ENCODE assay signal across 1 cellular context in the genomic region with DNA sequence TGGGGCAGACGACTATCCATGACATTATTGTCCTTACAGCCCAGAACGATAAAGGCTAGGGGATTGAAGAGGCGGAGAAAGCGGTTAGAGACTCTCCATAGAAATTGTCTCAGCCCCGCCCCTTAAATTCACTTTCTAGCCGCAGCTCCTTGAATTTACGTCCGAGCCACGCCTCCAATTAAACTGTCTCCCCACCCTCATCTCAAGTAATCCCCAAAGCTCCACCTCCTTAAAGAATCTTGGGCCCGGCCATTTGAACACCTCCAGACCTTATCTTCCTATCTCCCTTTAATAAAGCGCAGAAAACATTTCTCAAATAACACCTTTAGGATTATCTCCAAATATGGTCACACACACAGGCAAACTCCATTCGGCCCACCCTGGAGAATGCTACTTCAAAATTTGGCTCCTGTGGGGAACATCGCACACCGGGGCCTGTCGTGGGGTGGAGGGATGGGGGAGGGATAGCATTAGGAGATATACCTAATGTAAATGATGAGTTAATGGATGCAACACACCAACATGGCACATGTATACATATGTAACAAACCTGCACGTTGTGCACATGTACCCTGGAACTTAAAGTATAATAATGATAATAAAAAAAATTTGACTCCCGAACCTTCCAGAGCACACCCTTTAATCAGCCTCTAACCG.
TF ChIP-seq lines count a peak whose summit lies in the region.

No MANE protein-coding gene starts in this region.

TF ChIP-seq in IMR-90, 13 proteins besides CTCF, POLR2A, EP300 and RAD21:
- TF ChIP-seq FOS (IDR thresholded peaks at IDR 0.05; ENCODE audit: low read depth, low read length) = no peak
- TF ChIP-seq, protein P1, sequence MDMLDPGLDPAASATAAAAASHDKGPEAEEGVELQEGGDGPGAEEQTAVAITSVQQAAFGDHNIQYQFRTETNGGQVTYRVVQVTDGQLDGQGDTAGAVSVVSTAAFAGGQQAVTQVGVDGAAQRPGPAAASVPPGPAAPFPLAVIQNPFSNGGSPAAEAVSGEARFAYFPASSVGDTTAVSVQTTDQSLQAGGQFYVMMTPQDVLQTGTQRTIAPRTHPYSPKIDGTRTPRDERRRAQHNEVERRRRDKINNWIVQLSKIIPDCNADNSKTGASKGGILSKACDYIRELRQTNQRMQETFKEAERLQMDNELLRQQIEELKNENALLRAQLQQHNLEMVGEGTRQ (IDR thresholded peaks at IDR 0.05; ENCODE audit: low read depth, low read length) = no peak
- TF ChIP-seq CEBPB (IDR thresholded peaks at IDR 0.05; ENCODE audit: low read depth, low read length) = no peak
- TF ChIP-seq MAFK (IDR thresholded peaks at IDR 0.05; ENCODE audit: low read depth, low read length) = no peak
- no peak for TF ChIP-seq NFE2L2 (IDR thresholded peaks at IDR 0.05; ENCODE audit: low read depth, low read length)
- TF ChIP-seq RCOR1 (IDR thresholded peaks at IDR 0.05; ENCODE audit: insufficient replicate concordance, low read length) = no peak
- no peak for TF ChIP-seq RFX5 (IDR thresholded peaks at IDR 0.05; ENCODE audit: low read depth, low read length)
- no peak for TF ChIP-seq MAZ (IDR thresholded peaks at IDR 0.05; ENCODE audit: borderline replicate concordance, low read depth, low read length)
- TF ChIP-seq, protein P2, sequence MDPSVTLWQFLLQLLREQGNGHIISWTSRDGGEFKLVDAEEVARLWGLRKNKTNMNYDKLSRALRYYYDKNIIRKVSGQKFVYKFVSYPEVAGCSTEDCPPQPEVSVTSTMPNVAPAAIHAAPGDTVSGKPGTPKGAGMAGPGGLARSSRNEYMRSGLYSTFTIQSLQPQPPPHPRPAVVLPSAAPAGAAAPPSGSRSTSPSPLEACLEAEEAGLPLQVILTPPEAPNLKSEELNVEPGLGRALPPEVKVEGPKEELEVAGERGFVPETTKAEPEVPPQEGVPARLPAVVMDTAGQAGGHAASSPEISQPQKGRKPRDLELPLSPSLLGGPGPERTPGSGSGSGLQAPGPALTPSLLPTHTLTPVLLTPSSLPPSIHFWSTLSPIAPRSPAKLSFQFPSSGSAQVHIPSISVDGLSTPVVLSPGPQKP (IDR thresholded peaks at IDR 0.05; ENCODE audit: borderline replicate concordance, low read depth, low read length) = no peak
- no peak for TF ChIP-seq MXI1 (IDR thresholded peaks at IDR 0.05; ENCODE audit: borderline replicate concordance, low read depth, low read length)
